15 cellular contexts compared by ENCODE assay signal in genomic region chr14:68349900-68350323, GRCh38.
DNase-seq lines count a peak whose midpoint lies in the region; ATAC-seq, FAIRE-seq and TF ChIP-seq lines count a peak whose summit lies in the region.
"Had no signal": no experiment of that assay in that cellular context is flagged by ENCODE, and none has a peak within 500 bp of the region (broad histone marks: within the 10 kb centered on the region; RNA-seq: fewer than 3 reads in every experiment).

No MANE protein-coding gene starts in this region.

- 0 out of 3 replicates have a peak overlapping the region, but pooled peaks have one; percentile 22 for H2BK15ac ChIP-seq in IMR-90 (ENCODE audit: low read depth, low read length)

- no peak overlapping the region for H4K5ac ChIP-seq in IMR-90 (ENCODE audit: low read depth, low read length)

- BruUV-seq in IMR-90 (replicated peaks; lab: Mats Ljungman, UMichigan) (no TSS peak), endothelial cell of umbilical vein (replicated peaks; lab: Mats Ljungman, UMichigan) (no TSS peak)

- intact Hi-C loops in IMR-90 (cut with micrococcal nuclease), result no loop called here
- intact Hi-C loops in endothelial cell of umbilical vein (cut with micrococcal nuclease), result no loop called here
- intact Hi-C loops in dorsolateral prefrontal cortex (cut with DNase I), result no loop called here

- H2AK9ac ChIP-seq in IMR-90 (replicated peaks; ENCODE audit: low read depth, low read length, poor library complexity), result no peak overlapping the region

- H2AK5ac ChIP-seq in IMR-90 (ENCODE audit: low read depth, low read length), result no peak overlapping the region

- H3K36me3 ChIP-seq in IMR-90 (ENCODE audit: control insufficient read depth, insufficient read depth, low read length) (no peaks in the 10 kb centered on the region), endothelial cell of umbilical vein (ENCODE audit: control insufficient read depth in 2 of 2, extremely low read depth in 1 of 2, insufficient read depth in 2 of 2, low read length in 2 of 2) (no peaks in the 10 kb centered on the region), WERI-Rb-1 (no peaks in the 10 kb centered on the region)
- H3K36me3 ChIP-seq: gastrocnemius medialis had no signal

- no peak for FAIRE-seq in endothelial cell of umbilical vein (lab: Jason Lieb, UNC)

- peaks cover 4% of the 10 kb centered on the region for H3K4me1 Mint-ChIP-seq in progenitor cell of endocrine pancreas (ENCODE audit: low read depth)

- H3K4me3 ChIP-seq in IMR-90 (ENCODE audit: insufficient read depth, low read depth, low read length), result no peak overlapping the region
- no peak overlapping the region for H3K4me3 ChIP-seq in endothelial cell of umbilical vein (replicated peaks in 1 of 3; ENCODE audit: insufficient read depth in 1 of 3, low read depth in 1 of 3, low read length in 3 of 3)
- no peak overlapping the region for H3K4me3 ChIP-seq in WERI-Rb-1 (ENCODE audit: low read depth, low read length)
- no peak overlapping the region for H3K4me3 ChIP-seq in dorsolateral prefrontal cortex
- H3K4me3 ChIP-seq: gastrocnemius medialis had no signal

- no peak overlapping the region for H3K4ac ChIP-seq in IMR-90 (ENCODE audit: low read depth, low read length)

- H3K23ac ChIP-seq in IMR-90 (ENCODE audit: low read depth, low read length), result no peak overlapping the region

- H4K8ac ChIP-seq in IMR-90 (ENCODE audit: low read depth in 2 of 2, low read length in 2 of 2), result no peak overlapping the region; a peak in 1 of 4 replicates

- H3K9me3 Mint-ChIP-seq in progenitor cell of endocrine pancreas (ENCODE audit: low read depth), result peaks cover 16% of the 10 kb centered on the region

- H3K36me3 Mint-ChIP-seq in progenitor cell of endocrine pancreas (ENCODE audit: insufficient read depth), result peaks cover 10% of the 10 kb centered on the region

- H3K18ac ChIP-seq in IMR-90 (ENCODE audit: low read depth, low read length), result no peak overlapping the region

- no peak overlapping the region for H4K91ac ChIP-seq in IMR-90 (ENCODE audit: insufficient read depth, low read depth, low read length)

- no peaks in the 10 kb centered on the region for H3K27me3 ChIP-seq in IMR-90 (ENCODE audit: control insufficient read depth, insufficient read depth, low read length)
- no peaks in the 10 kb centered on the region for H3K27me3 ChIP-seq in endothelial cell of umbilical vein (ENCODE audit: control insufficient read depth in 2 of 2, insufficient read depth in 2 of 2, low read length in 2 of 2)
- H3K27me3 ChIP-seq in WERI-Rb-1 (ENCODE audit: insufficient read depth, low read depth, severe bottlenecking), result no peaks in the 10 kb centered on the region
- peaks cover 0 to 3% (median 0%) of the 10 kb centered on the region in 45 donors for H3K27me3 ChIP-seq in dorsolateral prefrontal cortex
- H3K27me3 ChIP-seq: gastrocnemius medialis had no signal

- dilution Hi-C loops in IMR-90 (cut with HindIII; ENCODE audit: low sequenced_read_pairs, unreplicated experiment), result no loop called here
- dilution Hi-C loops in endothelial cell of umbilical vein (cut with MboI; ENCODE audit: extremely low pct_ligation_motif_present, low sequenced_read_pairs), result no loop called here

- ATAC-seq in IMR-90 (ENCODE audit: low read depth), result peak; percentile 87
- ATAC-seq: gastrocnemius medialis had no signal

- H3K79me1 ChIP-seq in IMR-90 (ENCODE audit: low read depth in 1 of 2, low read length in 2 of 2), result no peaks in the 10 kb centered on the region

- H3K79me2 ChIP-seq in endothelial cell of umbilical vein (ENCODE audit: control insufficient read depth, insufficient read depth, low read length), result no peaks in the 10 kb centered on the region

- no peaks in the 10 kb centered on the region for H4K20me1 ChIP-seq in IMR-90 (ENCODE audit: insufficient read depth, low read length)
- H4K20me1 ChIP-seq in endothelial cell of umbilical vein (replicated peaks; ENCODE audit: control insufficient read depth, extremely low read depth, insufficient read depth, low read length), result no peaks in the 10 kb centered on the region

- H3K4me1 ChIP-seq in IMR-90 (ENCODE audit: control insufficient read depth, insufficient read depth, low read length) (peaks cover 11% of the 10 kb centered on the region), endothelial cell of umbilical vein (ENCODE audit: control insufficient read depth, extremely low read depth, insufficient read depth, low read length) (no peaks in the 10 kb centered on the region)
- H3K4me1 ChIP-seq: gastrocnemius medialis had no signal

- H3K9me3 ChIP-seq in IMR-90 (ENCODE audit: control insufficient read depth, insufficient read depth, low read length) (no peaks in the 10 kb centered on the region; the same call in 1 of the 2 replicates), endothelial cell of umbilical vein (replicated peaks; ENCODE audit: control insufficient read depth, insufficient read depth, low read length) (no peaks in the 10 kb centered on the region), WERI-Rb-1 (ENCODE audit: severe bottlenecking) (no peaks in the 10 kb centered on the region)
- H3K9me3 ChIP-seq: gastrocnemius medialis, SK-N-SH had no signal

- POLR2A ChIA-PET in IMR-90 (lab: Charles Lee; ENCODE audit: unreplicated experiment) (no interaction called here), endothelial cell of umbilical vein (lab: Charles Lee) (no interaction called here)

- TF ChIP-seq POLR2A in IMR-90 (IDR thresholded peaks at IDR 0.05; ENCODE audit: low read depth, low read length) (no peak), endothelial cell of umbilical vein (IDR thresholded peaks at IDR 0.05; ENCODE audit: low read depth, low read length) (no peak)

- H2AFZ ChIP-seq in IMR-90 (replicated peaks; ENCODE audit: low read length, poor library complexity) (no peak overlapping the region), endothelial cell of umbilical vein (ENCODE audit: low read depth, low read length) (no peak overlapping the region)

- H3K27ac ChIP-seq in IMR-90 (ENCODE audit: insufficient read depth, low read length) (no peak overlapping the region), endothelial cell of umbilical vein (ENCODE audit: insufficient read depth, low read depth, low read length) (no peak overlapping the region), WERI-Rb-1 (no peak overlapping the region), dorsolateral prefrontal cortex (no peak overlapping the region)
- H3K27ac ChIP-seq: gastrocnemius medialis had no signal

- H3K9me1 ChIP-seq in IMR-90 (ENCODE audit: insufficient read depth, low read length) (no peaks in the 10 kb centered on the region), endothelial cell of umbilical vein (replicated peaks; ENCODE audit: control insufficient read depth, extremely low read depth, insufficient read depth, low read length) (no peaks in the 10 kb centered on the region)

- H3K27me3 Mint-ChIP-seq in progenitor cell of endocrine pancreas, result no peaks in the 10 kb centered on the region
- H3K27me3 Mint-ChIP-seq: activated B cell treated with CpG ODN at 0.5 μM for 24 hours; CD4-positive, CD25-positive, alpha-beta regulatory T cell; dendritic cell treated with granulocyte-macrophage colony-stimulating factor and Interleukin-4, amounts not matched to agents 40 ng/mL and 50 ng/mL, for 4 days had no signal

- TF ChIP-seq CTCF in IMR-90 (conservative IDR thresholded peaks at IDR 0.05; ENCODE audit: low read depth, low read length) (no peak), endothelial cell of umbilical vein (IDR thresholded peaks at IDR 0.05; ENCODE audit: extremely low read depth in 1 of 2, insufficient read depth in 1 of 2, low read depth in 1 of 2, low read length in 2 of 2) (no peak), progenitor cell of endocrine pancreas (IDR thresholded peaks at IDR 0.05; ENCODE audit: unreplicated experiment) (no peak), WERI-Rb-1 (IDR thresholded peaks at IDR 0.05; ENCODE audit: low read depth, low read length) (no peak), dorsolateral prefrontal cortex (IDR thresholded peaks at IDR 0.05 in 54 of 56, conservative IDR thresholded peaks at IDR 0.05 in 2 of 56; ENCODE audit: low read depth in 1 of 56, partially characterized antibody in 56 of 56) (no peak)

- WGBS in IMR-90 (ENCODE audit: extremely low coverage in 2 of 2, insufficient read length in 1 of 2), 2 experiments, result no CpG with 5 or more reads among the region's 5 CpGs

- H2BK120ac ChIP-seq in IMR-90 (ENCODE audit: low read depth, low read length), result 0 out of 2 replicates have a peak overlapping the region, but pooled peaks have one; percentile 17

- H3K27ac Mint-ChIP-seq in progenitor cell of endocrine pancreas, result peak overlapping the region; percentile 6
- H3K27ac Mint-ChIP-seq: activated B cell treated with CpG ODN at 0.5 μM for 24 hours; CD4-positive, CD25-positive, alpha-beta regulatory T cell; dendritic cell treated with granulocyte-macrophage colony-stimulating factor and Interleukin-4, amounts not matched to agents 40 ng/mL and 50 ng/mL, for 4 days; H9 had no signal

- 0 out of 2 replicates have a peak overlapping the region, but pooled peaks have one; percentile 29 for H3K14ac ChIP-seq in IMR-90 (replicated peaks; ENCODE audit: low read depth, low read length)

- H3K56ac ChIP-seq in IMR-90 (ENCODE audit: extremely low read depth, insufficient read depth, low read length), result no peak overlapping the region

- TF ChIP-seq RAD21 in IMR-90 (IDR thresholded peaks at IDR 0.05; ENCODE audit: low read length), result no peak

- H3K4me2 ChIP-seq in IMR-90 (ENCODE audit: low read depth, low read length) (peak overlapping the region; percentile 13; the same call in 1 of the 2 replicates), endothelial cell of umbilical vein (ENCODE audit: insufficient read depth, low read length) (no peak overlapping the region)
- H3K4me2 ChIP-seq: SK-N-SH had no signal

- no peak overlapping the region for H2BK20ac ChIP-seq in IMR-90 (ENCODE audit: low read depth, low read length)

- in situ Hi-C loops in IMR-90 (cut with MboI; ENCODE audit: low sequenced_read_pairs), result no loop called here

- DNase-seq in IMR-90 (peak; percentile 92), NCI-H510A treated with DMSO at 0.1 percent for 48 hours (lab: John Stamatoyannopoulos, UW) (peak; percentile 73), endothelial cell of umbilical vein (ENCODE audit: low read depth, low spot score) (peak; percentile 41), progenitor cell of endocrine pancreas (ENCODE audit: low spot score, unreplicated experiment) (no peak), WERI-Rb-1 (no peak), AG08395 (ENCODE audit: low spot score) (no peak), DMS53 (lab: John Stamatoyannopoulos, UW) (no peak), dorsolateral prefrontal cortex (no peak)
- DNase-seq: activated B cell treated with CpG ODN at 0.5 μM for 24 hours; CD4-positive, CD25-positive, alpha-beta regulatory T cell; gastrocnemius medialis; GDM1; H9; SK-N-SH had no signal

- CTCF ChIA-PET in IMR-90 (lab: Yijun Ruan, JAX), result no interaction called here
- CTCF ChIA-PET in endothelial cell of umbilical vein (lab: Charles Lee), result no interaction called here

- no peak overlapping the region for H3K4me3 Mint-ChIP-seq in progenitor cell of endocrine pancreas (ENCODE audit: low read depth)
- H3K4me3 Mint-ChIP-seq: activated B cell treated with CpG ODN at 0.5 μM for 24 hours; CD4-positive, CD25-positive, alpha-beta regulatory T cell; dendritic cell treated with granulocyte-macrophage colony-stimulating factor and Interleukin-4, amounts not matched to agents 40 ng/mL and 50 ng/mL, for 4 days; H9 had no signal

- no peak overlapping the region for H3K9ac ChIP-seq in IMR-90 (ENCODE audit: low read depth, low read length)
- no peak overlapping the region for H3K9ac ChIP-seq in endothelial cell of umbilical vein (replicated peaks; ENCODE audit: extremely low read depth, insufficient read depth, low read length)
- H3K9ac ChIP-seq: SK-N-SH had no signal

- peak overlapping the region; percentile 26 for H2BK5ac ChIP-seq in IMR-90 (ENCODE audit: low read depth, low read length, poor library complexity, severe bottlenecking)

Comparison
In these comparisons a context has a peak if more than half of its experiments do, and no peak if none do; other contexts are left out.
1. DNase-seq: peak in IMR-90 (single experiment), NCI-H510A treated with DMSO at 0.1 percent for 48 hours (single experiment) and endothelial cell of umbilical vein (single experiment); none in progenitor cell of endocrine pancreas (single experiment), WERI-Rb-1 (single experiment), AG08395 (single experiment), DMS53 (single experiment) and dorsolateral prefrontal cortex (0 of 10).